ENCODE assay signal across 20 cellular contexts in the genomic region with DNA sequence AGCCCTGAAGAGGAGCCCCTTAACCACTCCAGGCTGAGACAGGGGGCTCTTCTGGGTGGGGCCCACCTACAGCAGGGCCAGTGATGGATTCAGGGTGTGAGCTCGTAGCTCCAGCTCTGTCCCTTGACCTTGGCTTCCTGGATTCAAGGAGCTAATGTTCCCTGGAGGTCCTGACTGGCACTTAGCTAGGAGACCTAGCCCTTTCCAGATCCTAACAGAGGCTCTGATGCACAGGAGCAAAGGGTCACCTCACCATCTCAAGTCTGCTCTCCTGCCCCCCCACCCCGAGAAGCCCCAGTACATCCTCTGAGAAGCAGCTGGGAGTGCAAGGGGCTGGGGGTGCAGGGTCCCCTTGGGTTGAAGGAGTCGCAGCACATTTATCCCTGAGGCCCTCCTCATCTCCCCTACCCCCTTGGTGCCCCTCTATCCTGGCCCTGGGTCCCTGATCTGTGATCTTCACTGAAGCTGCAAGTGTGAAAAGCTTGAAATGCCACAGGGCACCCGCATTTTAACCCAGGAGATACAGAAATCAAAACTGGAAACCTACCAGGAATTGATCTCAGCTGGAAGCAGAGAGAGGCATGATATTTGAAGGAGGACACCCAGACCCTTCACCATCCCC. TPM values are rescaled to one million over a fixed set of nuclear protein-coding genes. Genes with fewer than 3 reads are reported as not detected.
DNase-seq lines count a peak whose midpoint lies in the region; ATAC-seq lines count a peak whose summit lies in the region.
"Had no signal": no experiment of that assay in that cellular context is flagged by ENCODE, and none has a peak within 500 bp of the region (broad histone marks: within the 10 kb centered on the region; RNA-seq: fewer than 3 reads in every experiment).

No MANE protein-coding gene starts in this region.

- H3K4me3 Mint-ChIP-seq in activated CD4-positive, alpha-beta T cell treated with anti-CD3 and anti-CD28 coated beads, Interleukin-2, amount 10 ng/mL, durations not matched to agents 24 days and 14 days, result peak overlapping the region; percentile 35
- H3K4me3 Mint-ChIP-seq in activated CD8-positive, alpha-beta T cell treated with anti-CD3 and anti-CD28 coated beads, Interleukin-2, amount 10 ng/mL, durations not matched to agents 7 days and 5 days, result peak overlapping the region; percentile 77
- H3K4me3 Mint-ChIP-seq in naive thymus-derived CD4-positive, alpha-beta T cell, result peak overlapping the region in 4 of 10 donors; percentile 4 to 85 (median 26)
- H3K4me3 Mint-ChIP-seq: nephron progenitor cell had no signal

- H3K9me3 Mint-ChIP-seq in activated CD4-positive, alpha-beta T cell treated with anti-CD3 and anti-CD28 coated beads, Interleukin-2, amount 10 ng/mL, durations not matched to agents 24 days and 14 days, result no peaks in the 10 kb centered on the region
- H3K9me3 Mint-ChIP-seq in activated CD8-positive, alpha-beta T cell treated with anti-CD3 and anti-CD28 coated beads, Interleukin-2, amount 10 ng/mL, durations not matched to agents 7 days and 5 days (ENCODE audit: insufficient read depth), result no peaks in the 10 kb centered on the region
- peaks cover 0 to 4% (median under 1%) of the 10 kb centered on the region in 11 donors for H3K9me3 Mint-ChIP-seq in naive thymus-derived CD4-positive, alpha-beta T cell
- H3K9me3 Mint-ChIP-seq: activated CD4-positive, alpha-beta T cell treated with anti-CD3 and anti-CD28 coated beads, Interleukin-2, amount 10 ng/mL, durations not matched to agents 7 days and 5 days; nephron progenitor cell had no signal

- POLR2A ChIA-PET in activated CD8-positive, alpha-beta T cell treated with anti-CD3 and anti-CD28 coated beads, Interleukin-2, amount 10 ng/mL, durations not matched to agents 7 days and 5 days (lab: Charles Lee), result interaction anchor here (0.8 to 2.2 kb wide), 7 partner anchors 9 to 138 kb away, joined by 3 to 6 read pairs (median 4); no protein-coding TSS in a partner anchor
- POLR2A ChIA-PET in naive thymus-derived CD4-positive, alpha-beta T cell (lab: Charles Lee), result interaction anchor here (0.5 to 1.1 kb wide), 2 partner anchors 70 to 73 kb away, joined by 3 read pairs; no protein-coding TSS in a partner anchor

- H3K27me3 ChIP-seq in naive thymus-derived CD4-positive, alpha-beta T cell (ENCODE audit: control insufficient read depth in 2 of 2, insufficient read depth in 2 of 2, low read length in 2 of 2), result no peaks in the 10 kb centered on the region
- H3K27me3 ChIP-seq in thymus (ENCODE audit: control insufficient read depth, insufficient read depth), result no peaks in the 10 kb centered on the region
- H3K27me3 ChIP-seq: brain microvascular endothelial cell, hepatocyte had no signal

- peaks cover 25% of the 10 kb centered on the region for H3K4me1 Mint-ChIP-seq in activated CD4-positive, alpha-beta T cell treated with anti-CD3 and anti-CD28 coated beads, Interleukin-2, amount 10 ng/mL, durations not matched to agents 24 days and 14 days
- peaks cover 77% of the 10 kb centered on the region for H3K4me1 Mint-ChIP-seq in activated CD8-positive, alpha-beta T cell treated with anti-CD3 and anti-CD28 coated beads, Interleukin-2, amount 10 ng/mL, durations not matched to agents 7 days and 5 days (ENCODE audit: low read depth)
- H3K4me1 Mint-ChIP-seq in naive thymus-derived CD4-positive, alpha-beta T cell, result peaks cover 30 to 68% (median 47%) of the 10 kb centered on the region in 7 donors

- no peaks in the 10 kb centered on the region for H3K36me3 ChIP-seq in naive thymus-derived CD4-positive, alpha-beta T cell (ENCODE audit: control insufficient read depth in 2 of 3, insufficient read depth in 3 of 3, low read length in 3 of 3)
- H3K36me3 ChIP-seq in thymus (ENCODE audit: control insufficient read depth, insufficient read depth), result no peaks in the 10 kb centered on the region
- H3K36me3 ChIP-seq: BE2C, brain microvascular endothelial cell, prostate gland, thoracic aorta had no signal

- H3K4me1 ChIP-seq in naive thymus-derived CD4-positive, alpha-beta T cell (ENCODE audit: control insufficient read depth in 2 of 2, insufficient read depth in 2 of 2, low read length in 2 of 2), result peaks cover 36 to 61% of the 10 kb centered on the region in 2 donors
- H3K4me1 ChIP-seq in thymus (ENCODE audit: control insufficient read depth, insufficient read depth, low read length), result peaks cover 46% of the 10 kb centered on the region
- H3K4me1 ChIP-seq: BE2C, prostate gland had no signal

- ATAC-seq in activated CD8-positive, alpha-beta T cell treated with anti-CD3 and anti-CD28 coated beads, Interleukin-2, amount 10 ng/mL, durations not matched to agents 7 days and 5 days, result no peak
- ATAC-seq in naive thymus-derived CD4-positive, alpha-beta T cell, result no peak

- 92% methylated on average over 4 of the region's 4 CpGs for WGBS in thymus

- H3K9me3 ChIP-seq in naive thymus-derived CD4-positive, alpha-beta T cell (ENCODE audit: control insufficient read depth in 2 of 3, low read length in 3 of 3), result no peaks in the 10 kb centered on the region
- H3K9me3 ChIP-seq in thymus (ENCODE audit: control insufficient read depth), result no peaks in the 10 kb centered on the region
- H3K9me3 ChIP-seq: BE2C, prostate gland, thoracic aorta had no signal

- no peak overlapping the region for H3K27ac Mint-ChIP-seq in activated CD4-positive, alpha-beta T cell treated with anti-CD3 and anti-CD28 coated beads, Interleukin-2, amount 10 ng/mL, durations not matched to agents 24 days and 14 days
- peak overlapping the region; percentile 93 for H3K27ac Mint-ChIP-seq in activated CD8-positive, alpha-beta T cell treated with anti-CD3 and anti-CD28 coated beads, Interleukin-2, amount 10 ng/mL, durations not matched to agents 7 days and 5 days
- peak overlapping the region in 7 of 9 donors; percentile 5 to 81 (median 62) for H3K27ac Mint-ChIP-seq in naive thymus-derived CD4-positive, alpha-beta T cell
- H3K27ac Mint-ChIP-seq: activated CD4-positive, alpha-beta T cell treated with anti-CD3 and anti-CD28 coated beads, Interleukin-2, amount 10 ng/mL, durations not matched to agents 7 days and 5 days; nephron progenitor cell had no signal

- H3K36me3 Mint-ChIP-seq in activated CD4-positive, alpha-beta T cell treated with anti-CD3 and anti-CD28 coated beads, Interleukin-2, amount 10 ng/mL, durations not matched to agents 24 days and 14 days (ENCODE audit: low read depth), result peaks cover 4% of the 10 kb centered on the region
- H3K36me3 Mint-ChIP-seq in activated CD8-positive, alpha-beta T cell treated with anti-CD3 and anti-CD28 coated beads, Interleukin-2, amount 10 ng/mL, durations not matched to agents 7 days and 5 days (ENCODE audit: low read depth), result peaks cover 42% of the 10 kb centered on the region
- H3K36me3 Mint-ChIP-seq in naive thymus-derived CD4-positive, alpha-beta T cell, result peaks cover 0 to 8% (median 7%) of the 10 kb centered on the region in 5 donors

- intact Hi-C loops in activated CD4-positive, alpha-beta T cell treated with anti-CD3 and anti-CD28 coated beads, Interleukin-2, amount 10 ng/mL, durations not matched to agents 24 days and 14 days (cut with micrococcal nuclease), result no loop called here
- intact Hi-C loops in naive thymus-derived CD4-positive, alpha-beta T cell (cut with micrococcal nuclease), result no loop called here

- no peak overlapping the region for H3K4me3 ChIP-seq in naive thymus-derived CD4-positive, alpha-beta T cell (ENCODE audit: low read length)
- H3K4me3 ChIP-seq in thymus (ENCODE audit: low read length), result peak overlapping the region; percentile 3
- H3K4me3 ChIP-seq: hepatocyte, prostate gland, smooth muscle cell had no signal

- CTCF ChIA-PET in activated CD8-positive, alpha-beta T cell treated with anti-CD3 and anti-CD28 coated beads, Interleukin-2, amount 10 ng/mL, durations not matched to agents 7 days and 5 days (lab: Charles Lee), result interaction anchor here (0.8 to 1.9 kb wide), 5 partner anchors 11 to 170 kb away, joined by 3 to 10 read pairs (median 3); no protein-coding TSS in a partner anchor
- CTCF ChIA-PET in naive thymus-derived CD4-positive, alpha-beta T cell (lab: Charles Lee), result no interaction called here

- DNase-seq in activated CD4-positive, alpha-beta T cell treated with anti-CD3 and anti-CD28 coated beads, Interleukin-2, amount 10 ng/mL, durations not matched to agents 24 days and 14 days, result no peak
- DNase-seq in activated CD4-positive, alpha-beta T cell treated with anti-CD3 and anti-CD28 coated beads for 48 hours, result no peak
- DNase-seq in activated CD8-positive, alpha-beta T cell treated with anti-CD3 and anti-CD28 coated beads, Interleukin-2, amount 10 ng/mL, durations not matched to agents 7 days and 5 days, result no peak
- DNase-seq in naive thymus-derived CD4-positive, alpha-beta T cell, result no peak
- DNase-seq in Ammon's horn (ENCODE audit: low spot score) (no peak), NCI-H187 (lab: John Stamatoyannopoulos, UW) (no peak), OCI-M1 (lab: John Stamatoyannopoulos, UW) (no peak)
- DNase-seq: activated CD4-positive, alpha-beta T cell treated with anti-CD3 and anti-CD28 coated beads, Interleukin-2, amount 10 ng/mL, durations not matched to agents 7 days and 5 days; BE2C; brain microvascular endothelial cell; NCI-H1417; NCI-H526; nephron progenitor cell; SHP77 had no signal

- no peak overlapping the region for H3K27ac ChIP-seq in naive thymus-derived CD4-positive, alpha-beta T cell (ENCODE audit: low read depth, low read length)
- peak overlapping the region; percentile 82 for H3K27ac ChIP-seq in thymus (ENCODE audit: low read depth)
- H3K27ac ChIP-seq: 22Rv1, brain microvascular endothelial cell, hepatocyte, prostate gland, thoracic aorta had no signal

- peaks cover 31% of the 10 kb centered on the region for H3K27me3 Mint-ChIP-seq in activated CD4-positive, alpha-beta T cell treated with anti-CD3 and anti-CD28 coated beads, Interleukin-2, amount 10 ng/mL, durations not matched to agents 24 days and 14 days
- no peaks in the 10 kb centered on the region for H3K27me3 Mint-ChIP-seq in activated CD8-positive, alpha-beta T cell treated with anti-CD3 and anti-CD28 coated beads, Interleukin-2, amount 10 ng/mL, durations not matched to agents 7 days and 5 days (ENCODE audit: low read depth)
- peaks cover 0 to 48% (median 0%) of the 10 kb centered on the region in 5 donors for H3K27me3 Mint-ChIP-seq in naive thymus-derived CD4-positive, alpha-beta T cell

RNA-seq across cellular contexts. Expression of a gene that starts 2.9 kb away (rescaled TPM):
- 21.5 and 21.6 TPM in 2 replicates for total RNA-seq in activated CD4-positive, alpha-beta T cell treated with anti-CD3 and anti-CD28 coated beads, Interleukin-2, amount 10 ng/mL, durations not matched to agents 24 days and 14 days
- 10 to 100 TPM; 85.6 to 89.0 TPM for total RNA-seq in activated CD8-positive, alpha-beta T cell treated with anti-CD3 and anti-CD28 coated beads, Interleukin-2, amount 10 ng/mL, durations not matched to agents 7 days and 5 days
- total RNA-seq in naive thymus-derived CD4-positive, alpha-beta T cell, result 100 to 1,000 TPM in 4 of 5 experiments, 10 to 100 TPM in 1; 45.4 to 182 (median 132) TPM
- polyA plus RNA-seq in naive thymus-derived CD4-positive, alpha-beta T cell, result 10 to 100 TPM; 27.2 to 51.2 TPM
- polyA plus RNA-seq in thymus, result 20.6 TPM
